26 cellular contexts compared by ENCODE assay signal in genomic region chr6:21141616-21142303, GRCh38.
"Had no signal": no experiment of that assay in that cellular context is flagged by ENCODE, and none has a peak within 500 bp of the region (broad histone marks: within the 10 kb centered on the region; RNA-seq: fewer than 3 reads in every experiment).

No MANE protein-coding gene starts in this region.

- ATAC-seq: heart right ventricle; left cardiac atrium; left lung; naive thymus-derived CD8-positive, alpha-beta T cell; right cardiac atrium; stimulated activated effector memory CD8-positive, alpha-beta T cell treated with anti-CD3 and anti-CD28 coated beads, Interleukin-12 subunit alpha, Interleukin-12 subunit beta, amount 100 ng/mL, for 72 hours; upper lobe of right lung had no signal

- FAIRE-seq: keratinocyte, small intestine, urothelium cell line had no signal

- DNase-seq: heart right ventricle; hippocampal formation; kidney glomerular epithelial cell; left cardiac atrium; left lung; naive thymus-derived CD8-positive, alpha-beta T cell; ovary; retina; right cardiac atrium; sigmoid colon; small intestine; spleen; stimulated activated CD4-positive, alpha-beta T cell treated with anti-CD3 and anti-CD28 coated beads, Interleukin-4, amount 100 ng/mL, for 24 hours; stimulated activated naive CD4-positive, alpha-beta T cell; tibial artery; trophoblast cell; upper lobe of right lung had no signal

- H3K27me3 ChIP-seq: heart right ventricle, left lung, ovary, sigmoid colon, spleen, suprapubic skin, tibial artery, upper lobe of right lung had no signal

- H3K27me3 Mint-ChIP-seq: memory B cell; naive thymus-derived CD8-positive, alpha-beta T cell; progenitor cell of endocrine pancreas; stimulated activated naive CD8-positive, alpha-beta T cell treated with anti-CD3 and anti-CD28 coated beads, Interleukin-15, Interleukin-2, amounts not matched to agents 100 ng/mL and 50 ng/mL, for 24 hours had no signal

- H3K4me3 Mint-ChIP-seq: memory B cell; naive thymus-derived CD8-positive, alpha-beta T cell; stimulated activated effector memory CD8-positive, alpha-beta T cell treated with anti-CD3 and anti-CD28 coated beads, Interleukin-12 subunit alpha, Interleukin-12 subunit beta, amount 100 ng/mL, for 72 hours; stimulated activated naive CD8-positive, alpha-beta T cell treated with anti-CD3 and anti-CD28 coated beads, Interleukin-15, Interleukin-2, amounts not matched to agents 100 ng/mL and 50 ng/mL, for 24 hours had no signal

- H3K27ac Mint-ChIP-seq: memory B cell; naive thymus-derived CD8-positive, alpha-beta T cell; progenitor cell of endocrine pancreas; stimulated activated effector memory CD8-positive, alpha-beta T cell treated with anti-CD3 and anti-CD28 coated beads, Interleukin-12 subunit alpha, Interleukin-12 subunit beta, amount 100 ng/mL, for 72 hours; stimulated activated naive CD8-positive, alpha-beta T cell treated with anti-CD3 and anti-CD28 coated beads, Interleukin-15, Interleukin-2, amounts not matched to agents 100 ng/mL and 50 ng/mL, for 24 hours had no signal

- H3K4me1 Mint-ChIP-seq: memory B cell; stimulated activated effector memory CD8-positive, alpha-beta T cell treated with anti-CD3 and anti-CD28 coated beads, Interleukin-12 subunit alpha, Interleukin-12 subunit beta, amount 100 ng/mL, for 72 hours had no signal

- H3K27ac ChIP-seq: heart right ventricle, left lung, ovary, sigmoid colon, spleen, suprapubic skin, thoracic aorta, tibial artery, upper lobe of right lung had no signal

- H3K9me3 ChIP-seq: heart right ventricle, left lung, ovary, sigmoid colon, spleen, suprapubic skin, thoracic aorta, tibial artery, upper lobe of right lung had no signal

- H3K36me3 ChIP-seq: heart right ventricle, left lung, ovary, sigmoid colon, suprapubic skin, thoracic aorta, tibial artery, upper lobe of right lung had no signal

- H3K9me3 Mint-ChIP-seq: memory B cell; naive thymus-derived CD8-positive, alpha-beta T cell; stimulated activated effector memory CD8-positive, alpha-beta T cell treated with anti-CD3 and anti-CD28 coated beads, Interleukin-12 subunit alpha, Interleukin-12 subunit beta, amount 100 ng/mL, for 72 hours; stimulated activated naive CD8-positive, alpha-beta T cell treated with anti-CD3 and anti-CD28 coated beads, Interleukin-15, Interleukin-2, amounts not matched to agents 100 ng/mL and 50 ng/mL, for 24 hours had no signal

- H3K4me1 ChIP-seq: heart right ventricle, left lung, spleen, suprapubic skin, tibial artery, upper lobe of right lung had no signal

- H3K4me3 ChIP-seq: heart right ventricle, left lung, lung, ovary, sigmoid colon, spleen, suprapubic skin, thoracic aorta, tibial artery, upper lobe of right lung had no signal
